Comparison of ENCODE assay signal across 1 cellular context in genomic region chr17:40298726-40299125, GRCh38.
TF ChIP-seq lines count a peak whose summit lies in the region.

No MANE protein-coding gene starts in this region.

TF ChIP-seq in SK-N-SH, 30 proteins besides CTCF, POLR2A, EP300 and RAD21 (continued from another document):
- TF ChIP-seq GABPA (IDR thresholded peaks at IDR 0.05; ENCODE audit: low read depth), result no peak
- TF ChIP-seq CHD2 (IDR thresholded peaks at IDR 0.05; ENCODE audit: low read length, partially characterized antibody), result no peak
- TF ChIP-seq SMC3 (IDR thresholded peaks at IDR 0.05; ENCODE audit: low read depth, low read length), result no peak
- TF ChIP-seq PBX3 (IDR thresholded peaks at IDR 0.05), result no peak
- no peak for TF ChIP-seq RXRA (IDR thresholded peaks at IDR 0.05; ENCODE audit: borderline replicate concordance, low read depth)
- TF ChIP-seq TAF1 (IDR thresholded peaks at IDR 0.05; ENCODE audit: borderline replicate concordance, low read depth, low read length), result no peak
- TF ChIP-seq MEF2A (IDR thresholded peaks at IDR 0.05; ENCODE audit: borderline replicate concordance, low read depth), result peak; percentile 30; the same call in 1 of the 2 replicates
- TF ChIP-seq GATA2 (CRISPR knock-in tag; IDR thresholded peaks at IDR 0.05), result no peak
- 0 out of 2 replicates have a peak, but pooled peaks have one; percentile 5 for TF ChIP-seq TCF12 (IDR thresholded peaks at IDR 0.05)
- TF ChIP-seq MAX (IDR thresholded peaks at IDR 0.05; ENCODE audit: low read depth), result 0 out of 2 replicates have a peak, but pooled peaks have one; percentile 19
- no peak for TF ChIP-seq RCOR1 (IDR thresholded peaks at IDR 0.05; ENCODE audit: low read length)
- no peak for TF ChIP-seq REST (IDR thresholded peaks at IDR 0.05; ENCODE audit: low read depth, low read length)
- no peak for TF ChIP-seq MXI1 (IDR thresholded peaks at IDR 0.05; ENCODE audit: low read depth, low read length)
- no peak for TF ChIP-seq IRF3 (IDR thresholded peaks at IDR 0.05; ENCODE audit: low read depth, low read length)
- TF ChIP-seq ELF1 (IDR thresholded peaks at IDR 0.05), result no peak
